In genomic region chr3:23913873-23914743, GRCh38 we compare ENCODE assay signal across 20 cellular contexts. TPM values are rescaled to one million over a fixed set of nuclear protein-coding genes. Genes with fewer than 3 reads are reported as not detected.
DNase-seq lines count a peak whose midpoint lies in the region; ATAC-seq, FAIRE-seq and TF ChIP-seq lines count a peak whose summit lies in the region.
"Had no signal": no experiment of that assay in that cellular context is flagged by ENCODE, and none has a peak within 500 bp of the region (broad histone marks: within the 10 kb centered on the region; RNA-seq: fewer than 3 reads in every experiment).

No MANE protein-coding gene starts in this region.

- WGBS in endodermal cell (ENCODE audit: insufficient coverage in 1 of 2, insufficient read length in 1 of 2), 2 experiments, result 92% methylated on average over 2 of the region's 3 CpGs; no CpG with 5 or more reads in 1 of the 2 experiments
- 45 to 67% (median 58%) methylated on average over 3 of the region's 3 CpGs for WGBS in small intestine, 3 donors
- 75 to 77% methylated on average over 3 of the region's 3 CpGs for WGBS in lower leg skin, 2 donors

- no peaks in the 10 kb centered on the region for H3K9me3 Mint-ChIP-seq in endodermal cell
- H3K9me3 Mint-ChIP-seq: activated CD4-positive, alpha-beta memory T cell treated with anti-CD3 and anti-CD28 coated beads for 36 hours had no signal

- H3K27ac Mint-ChIP-seq in endodermal cell, result no peak overlapping the region
- H3K27ac Mint-ChIP-seq: activated CD4-positive, alpha-beta memory T cell treated with anti-CD3 and anti-CD28 coated beads for 36 hours had no signal

- H3K27me3 ChIP-seq in endodermal cell (ENCODE audit: control insufficient read depth, insufficient read depth, low read length, poor library complexity, severe bottlenecking) (no peaks in the 10 kb centered on the region), small intestine (ENCODE audit: control insufficient read depth in 2 of 2, insufficient read depth in 2 of 2, low read length in 2 of 2) (no peaks in the 10 kb centered on the region)
- H3K27me3 ChIP-seq: suprapubic skin had no signal

- H3K27ac ChIP-seq in endodermal cell (ENCODE audit: low read depth, low read length) (no peak overlapping the region), small intestine (ENCODE audit: low read depth in 1 of 2, low read length in 1 of 2) (no peak overlapping the region)
- H3K27ac ChIP-seq: 22Rv1, HL-60, suprapubic skin had no signal

- no peak for FAIRE-seq in small intestine (lab: Jason Lieb, UNC)
- FAIRE-seq: endometrium had no signal

- H3K4me1 ChIP-seq in endodermal cell (ENCODE audit: control insufficient read depth, insufficient read depth, low read length) (no peaks in the 10 kb centered on the region), small intestine (ENCODE audit: control insufficient read depth in 2 of 2, insufficient read depth in 1 of 2, low read depth in 1 of 2, low read length in 1 of 2) (peaks cover 0 to 5% of the 10 kb centered on the region in 2 donors)

- peaks cover 2% of the 10 kb centered on the region for H3K27me3 Mint-ChIP-seq in endodermal cell (ENCODE audit: insufficient read depth)

- no peak overlapping the region for H3K9ac ChIP-seq in endodermal cell (ENCODE audit: extremely low read depth, low read length, poor library complexity, severe bottlenecking)

- H3K4me3 ChIP-seq in endodermal cell (ENCODE audit: low read length) (peak overlapping the region; percentile 95), small intestine (ENCODE audit: low read depth in 1 of 2, low read length in 2 of 2) (no peak overlapping the region), lower leg skin (ENCODE audit: low read depth, poor library complexity, severe bottlenecking) (no peak overlapping the region)
- H3K4me3 ChIP-seq: suprapubic skin had no signal

- DNase-seq in DMS53 (lab: John Stamatoyannopoulos, UW) (peak; percentile 2), DMS53 treated with DMSO at 0.1 percent for 48 hours (lab: John Stamatoyannopoulos, UW; ENCODE audit: unreplicated experiment) (no peak), HuH-7 (ENCODE audit: low spot score) (peak; percentile 32), endodermal cell (no peak), small intestine (peak; percentile 11), NCI-H446 treated with DMSO at 0.1 percent for 48 hours (lab: John Stamatoyannopoulos, UW) (no peak), lower leg skin (ENCODE audit: low spot score in 2 of 2) (no peak)
- DNase-seq: activated CD4-positive, alpha-beta memory T cell treated with anti-CD3 and anti-CD28 coated beads for 36 hours; activated T-cell treated with anti-CD3 and anti-CD28 coated beads, Interleukin-2, amount 50 U/mL, for 48 hours; central memory CD4-positive, alpha-beta T cell; foreskin fibroblast; Karpas-422; left ventricle myocardium superior; NCI-H1436 treated with DMSO at 0.1 percent for 48 hours had no signal

- H3K36me3 ChIP-seq in endodermal cell (ENCODE audit: control insufficient read depth, insufficient read depth, low read length) (peaks cover 36% of the 10 kb centered on the region), small intestine (ENCODE audit: control insufficient read depth in 2 of 2, insufficient read depth in 2 of 2, low read length in 2 of 2) (peaks cover 0 to 6% of the 10 kb centered on the region in 2 donors)

- TF ChIP-seq POLR2A in lower leg skin (IDR thresholded peaks at IDR 0.05), result no peak

- no peak for TF ChIP-seq CTCF in endodermal cell (conservative IDR thresholded peaks at IDR 0.05)
- TF ChIP-seq CTCF in lower leg skin (IDR thresholded peaks at IDR 0.05), result no peak

- no peak overlapping the region for H3K4me3 Mint-ChIP-seq in endodermal cell
- H3K4me3 Mint-ChIP-seq: activated CD4-positive, alpha-beta memory T cell treated with anti-CD3 and anti-CD28 coated beads for 36 hours had no signal

- ATAC-seq in HG03159 (IDR thresholded peaks at IDR 0.05; ENCODE audit: unreplicated experiment), result no peak
- ATAC-seq: HCT116, left ventricle myocardium superior had no signal

- H3K9me3 ChIP-seq in endodermal cell (ENCODE audit: control insufficient read depth, low read length) (no peaks in the 10 kb centered on the region), small intestine (ENCODE audit: control insufficient read depth, low read depth) (no peaks in the 10 kb centered on the region)
- H3K9me3 ChIP-seq: suprapubic skin had no signal

- intact Hi-C loops in lower leg skin (cut with DNase I; ENCODE audit: low total_unique reads), result no loop called here

- peaks cover 28% of the 10 kb centered on the region for H3K36me3 Mint-ChIP-seq in endodermal cell (ENCODE audit: low read depth)

- H3K4me1 Mint-ChIP-seq in endodermal cell, result peaks cover 22% of the 10 kb centered on the region

RNA-seq across cellular contexts. Expression of gene NKIRAS1, which starts 2.7 kb away (rescaled TPM):
- 1 to 10 TPM; 6.3 to 6.9 TPM for total RNA-seq in endodermal cell
- polyA plus RNA-seq in endodermal cell (2013, experiment 1 of 2), result 11.6 TPM
- 9.2 TPM for polyA plus RNA-seq in endodermal cell (2013, experiment 2 of 2)
- 1 to 10 TPM; 4.0 to 5.1 (median 4.2) TPM for polyA plus RNA-seq in small intestine
- total RNA-seq in lower leg skin, result 10 to 100 TPM in 2 of 4 donors, 1 to 10 TPM in 2; 6.6 to 10.5 (median 9.0) TPM

RNA-seq across cellular contexts. Expression of gene RPL15, which starts 2.8 kb away (rescaled TPM):
- total RNA-seq in endodermal cell (1,000 to 10,000 TPM; 2,011 to 2,129 TPM), lower leg skin (1,000 to 10,000 TPM; 2,087 to 2,833 (median 2,394) TPM)
- 3,347 TPM for polyA plus RNA-seq in endodermal cell (2013, experiment 1 of 2)
- 3,114 TPM for polyA plus RNA-seq in endodermal cell (2013, experiment 2 of 2)
- 1,000 to 10,000 TPM; 1,526 to 3,526 (median 3,011) TPM for polyA plus RNA-seq in small intestine

RNA-seq across cellular contexts. Expression of gene NR1D2, which starts 31.0 kb away (rescaled TPM):
- total RNA-seq in endodermal cell (10 to 100 TPM; 22.7 to 30.5 TPM), lower leg skin (10 to 100 TPM; 35.4 to 52.1 (median 42.1) TPM)
- 20.6 TPM for polyA plus RNA-seq in endodermal cell (2013, experiment 1 of 2)
- 21.0 TPM for polyA plus RNA-seq in endodermal cell (2013, experiment 2 of 2)
- 10 to 100 TPM in 1 of 3 donors, 1 to 10 TPM in 2; 8.3 to 13.0 (median 9.8) TPM for polyA plus RNA-seq in small intestine

Comparison
In these comparisons a context has a peak if more than half of its experiments do, and no peak if none do; other contexts are left out.
1. DNase-seq: peak in DMS53 (single experiment), HuH-7 (single experiment) and small intestine (single experiment); none in DMS53 treated with DMSO at 0.1 percent for 48 hours (single experiment), endodermal cell (single experiment), NCI-H446 treated with DMSO at 0.1 percent for 48 hours (single experiment) and lower leg skin (0 of 2).